Comparison of ENCODE assay signal across 1 cellular context in genomic region chr5:120510994-120511686, GRCh38.
TF ChIP-seq lines count a peak whose summit lies in the region.

No MANE protein-coding gene starts in this region.

TF ChIP-seq in IMR-90, 13 proteins besides CTCF, POLR2A, EP300 and RAD21:
- no peak for TF ChIP-seq MXI1 (IDR thresholded peaks at IDR 0.05; ENCODE audit: borderline replicate concordance, low read depth, low read length)
- no peak for TF ChIP-seq CHD1 (IDR thresholded peaks at IDR 0.05; ENCODE audit: low read depth, low read length)
- no peak for TF ChIP-seq USF2 (IDR thresholded peaks at IDR 0.05; ENCODE audit: low read depth, low read length)
- no peak for TF ChIP-seq MAFK (IDR thresholded peaks at IDR 0.05; ENCODE audit: low read depth, low read length)
- no peak for TF ChIP-seq NFE2L2 (IDR thresholded peaks at IDR 0.05; ENCODE audit: low read depth, low read length)
- TF ChIP-seq RCOR1 (IDR thresholded peaks at IDR 0.05; ENCODE audit: insufficient replicate concordance, low read length), result no peak
- no peak for TF ChIP-seq SMC3 (IDR thresholded peaks at IDR 0.05; ENCODE audit: low read depth, low read length)
- TF ChIP-seq FOS (IDR thresholded peaks at IDR 0.05; ENCODE audit: low read depth, low read length), result no peak
- no peak for TF ChIP-seq RFX5 (IDR thresholded peaks at IDR 0.05; ENCODE audit: low read depth, low read length)
- TF ChIP-seq MAZ (IDR thresholded peaks at IDR 0.05; ENCODE audit: borderline replicate concordance, low read depth, low read length), result no peak
- TF ChIP-seq CEBPB (IDR thresholded peaks at IDR 0.05; ENCODE audit: low read depth, low read length), result no peak
- TF ChIP-seq ELK1 (IDR thresholded peaks at IDR 0.05; ENCODE audit: borderline replicate concordance, low read depth, low read length), result no peak
- TF ChIP-seq BHLHE40 (IDR thresholded peaks at IDR 0.05; ENCODE audit: low read depth, low read length), result no peak
TF ChIP-seq in IMR-90: peak in this region for 0.
